10 cellular contexts compared by ENCODE assay signal in the genomic region with DNA sequence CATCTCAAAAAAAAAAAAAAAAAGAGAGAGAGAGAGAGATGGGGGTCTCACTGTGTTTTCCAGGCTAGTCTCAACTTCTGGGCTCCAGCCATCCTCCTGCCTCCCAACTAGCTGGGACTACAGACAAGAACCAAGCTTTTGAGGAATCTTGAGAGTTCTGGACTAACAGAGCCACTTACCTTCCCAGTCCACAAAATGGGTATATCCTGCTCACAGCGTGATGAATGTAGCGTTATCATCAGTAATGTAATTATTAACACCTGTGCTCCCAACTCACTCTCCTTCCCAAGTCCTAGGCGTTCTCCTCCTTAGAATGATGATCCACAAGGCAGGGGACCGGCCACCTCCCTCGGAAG. TPM values are rescaled to one million over a fixed set of nuclear protein-coding genes. Genes with fewer than 3 reads are reported as not detected.
DNase-seq lines count a peak whose midpoint lies in the region; ATAC-seq and TF ChIP-seq lines count a peak whose summit lies in the region.
"Had no signal": no experiment of that assay in that cellular context is flagged by ENCODE, and none has a peak within 500 bp of the region (broad histone marks: within the 10 kb centered on the region; RNA-seq: fewer than 3 reads in every experiment).

No MANE protein-coding gene starts in this region.

- no peak overlapping the region for H3K27ac Mint-ChIP-seq in activated naive CD8-positive, alpha-beta T cell
- no peak overlapping the region for H3K27ac Mint-ChIP-seq in memory B cell

- H3K9me3 ChIP-seq in right cardiac atrium (ENCODE audit: control insufficient read depth, low read length) (no peaks in the 10 kb centered on the region), transverse colon (no peaks in the 10 kb centered on the region)
- H3K9me3 ChIP-seq: psoas muscle had no signal

- H3K27me3 Mint-ChIP-seq in activated naive CD8-positive, alpha-beta T cell: peaks cover 3% of the 10 kb centered on the region
- H3K27me3 Mint-ChIP-seq in memory B cell: peaks cover 28% of the 10 kb centered on the region

- DNase-seq in right cardiac atrium (no peak), left ventricle myocardium superior (no peak), memory B cell (ENCODE audit: low spot score in 2 of 2) (no peak), transverse colon (no peak), HUDEP-2 (lab: John Stamatoyannopoulos, UW; ENCODE audit: unreplicated experiment in 76 of 76) (no peak), hepatic stellate cell (ENCODE audit: low spot score) (no peak)
- DNase-seq: NCI-H345, psoas muscle had no signal

- H3K27ac ChIP-seq in right cardiac atrium (ENCODE audit: low read length) (no peak overlapping the region), transverse colon (no peak overlapping the region)
- H3K27ac ChIP-seq: psoas muscle had no signal

- H3K4me1 ChIP-seq in right cardiac atrium (ENCODE audit: control insufficient read depth, insufficient read depth, low read length) (no peaks in the 10 kb centered on the region), transverse colon (peaks cover 0 to 12% (median 7%) of the 10 kb centered on the region in 4 donors)
- H3K4me1 ChIP-seq: psoas muscle had no signal

- H3K27me3 ChIP-seq in right cardiac atrium (ENCODE audit: control insufficient read depth, insufficient read depth): no peaks in the 10 kb centered on the region
- no peaks in the 10 kb centered on the region for H3K27me3 ChIP-seq in transverse colon

- peak overlapping the region; percentile 49 for H3K4me3 ChIP-seq in right cardiac atrium (ENCODE audit: low read length)
- peak overlapping the region in 3 of 4 donors; percentile 36 to 53 (median 41) for H3K4me3 ChIP-seq in transverse colon

- peak overlapping the region; percentile 78 for H3K4me3 Mint-ChIP-seq in activated naive CD8-positive, alpha-beta T cell
- peak overlapping the region; percentile 74 for H3K4me3 Mint-ChIP-seq in memory B cell

- in situ Hi-C loops in transverse colon (cut with MboI; ENCODE audit: low pct_ligation_motif_present in 1 of 4, low pct_unique_long_range_greater_than_20kb in 1 of 4, low sequenced_read_pairs in 3 of 4): loop anchor here (10.0 to 25.0 kb wide), 5 partner anchors 110 to 285 kb away; a partner anchor contains a TSS

- intact Hi-C loops in right cardiac atrium (cut with DNase I) (no loop called here), left ventricle myocardium superior (cut with micrococcal nuclease) (no loop called here), transverse colon (cut with DNase I; ENCODE audit: low total_unique reads) (no loop called here)

- 50% methylated on average over 5 of the region's 5 CpGs for WGBS in right cardiac atrium
- WGBS in transverse colon (ENCODE audit: low coverage in 1 of 2), 2 donors: 28% methylated on average over 5 of the region's 5 CpGs; no CpG with 5 or more reads in 1 of the 2 donors

- no peaks in the 10 kb centered on the region for H3K9me3 Mint-ChIP-seq in activated naive CD8-positive, alpha-beta T cell (ENCODE audit: low read depth)
- no peaks in the 10 kb centered on the region for H3K9me3 Mint-ChIP-seq in memory B cell

- no peak for TF ChIP-seq EP300 in transverse colon (IDR thresholded peaks at IDR 0.05; ENCODE audit: low read depth)

- H3K36me3 Mint-ChIP-seq in activated naive CD8-positive, alpha-beta T cell: no peaks in the 10 kb centered on the region
- no peaks in the 10 kb centered on the region for H3K36me3 Mint-ChIP-seq in memory B cell

- no peaks in the 10 kb centered on the region for H3K36me3 ChIP-seq in transverse colon

- no peak for ATAC-seq in right cardiac atrium
- no peak for ATAC-seq in left ventricle myocardium superior
- ATAC-seq in memory B cell (ENCODE audit: low read depth): no peak
- no peak for ATAC-seq in GM19397 (IDR thresholded peaks at IDR 0.05; ENCODE audit: unreplicated experiment)

- TF ChIP-seq CTCF in transverse colon (IDR thresholded peaks at IDR 0.05): no peak

- H3K4me1 Mint-ChIP-seq in activated naive CD8-positive, alpha-beta T cell (ENCODE audit: low read depth): peaks cover 14% of the 10 kb centered on the region
- peaks cover 8% of the 10 kb centered on the region for H3K4me1 Mint-ChIP-seq in memory B cell

- TF ChIP-seq POLR2A in transverse colon (IDR thresholded peaks at IDR 0.05): no peak

RNA-seq across cellular contexts. Expression of a gene that starts 4.6 kb away (rescaled TPM):
- 1 to 10 TPM in 2 of 4 donors, under 1 TPM in 1, not detected in 1; 0.86 to 2.1 (median 1.4) TPM for total RNA-seq in right cardiac atrium
- polyA plus RNA-seq in right cardiac atrium: 1.7 TPM
- total RNA-seq in left ventricle myocardium superior: 0.69 TPM
- not detected for total RNA-seq in transverse colon
- total RNA-seq: psoas muscle had no signal
- polyA plus RNA-seq: psoas muscle had no signal

RNA-seq across cellular contexts. Expression of a gene that starts 33.6 kb away (rescaled TPM):
- total RNA-seq in right cardiac atrium: 1 to 10 TPM in 1 of 4 donors, under 1 TPM in 3; 0.40 to 1.2 (median 0.80) TPM
- 0.48 TPM for polyA plus RNA-seq in right cardiac atrium
- 0.72 TPM for total RNA-seq in left ventricle myocardium superior
- total RNA-seq in transverse colon: 100 to 1,000 TPM in 1 of 4 donors, 1 to 10 TPM in 3; 5.2 to 102 (median 6.7) TPM

RNA-seq across cellular contexts. Expression of a gene that starts 33.7 kb away (rescaled TPM):
- total RNA-seq in right cardiac atrium (10 to 100 TPM; 21.6 to 26.2 (median 22.3) TPM), left ventricle myocardium superior (19.6 TPM), transverse colon (100 to 1,000 TPM; 113 to 294 (median 177) TPM)
- polyA plus RNA-seq in right cardiac atrium: 22.9 TPM
